In genomic region chr5:1294839-1295649, GRCh38 we compare ENCODE assay signal across 8 cellular contexts. TPM values are rescaled to one million over a fixed set of nuclear protein-coding genes. Genes with fewer than 3 reads are reported as not detected.
DNase-seq lines count a peak whose midpoint lies in the region; ATAC-seq and TF ChIP-seq lines count a peak whose summit lies in the region.

TSS of gene TERT (minus strand) at chr5:1295068. CDS start at chr5:1294989, 79 bp downstream.

- H3K9me3 ChIP-seq in BE2C, result no peaks in the 10 kb centered on the region

- no peak for TF ChIP-seq CTCF in BE2C (IDR thresholded peaks at IDR 0.05; ENCODE audit: low read depth, low read length)

- no peaks in the 10 kb centered on the region for H3K36me3 ChIP-seq in BE2C

- ATAC-seq in HG03139 (IDR thresholded peaks at IDR 0.05; ENCODE audit: unreplicated experiment), result no peak

- H3K4me1 ChIP-seq in BE2C, result no peaks in the 10 kb centered on the region

- DNase-seq in BE2C, result peak; percentile 69
- peak; percentile 65 for DNase-seq in HuH-7 (ENCODE audit: low spot score)
- peak; percentile 88 for DNase-seq in activated CD4-positive, alpha-beta T cell treated with anti-CD3 and anti-CD28 coated beads for 48 hours
- peak; percentile 86 for DNase-seq in germinal center (ENCODE audit: low spot score)
- peak; percentile 87 to 93 for DNase-seq in stimulated activated CD4-positive, alpha-beta T cell treated with anti-CD3 and anti-CD28 coated beads, Interleukin-4, amount 100 ng/mL, for 4 hours
- DNase-seq in NCI-H1436 treated with DMSO at 0.1 percent for 48 hours (lab: John Stamatoyannopoulos, UW), result no peak
- DNase-seq in MV-4-11 (lab: John Stamatoyannopoulos, UW), result no peak

- no peak within 1 kb of the TSS for H3K4me3 ChIP-seq in BE2C (ENCODE audit: low read depth, low read length)

- no peaks in the 10 kb centered on the region for H3K27me3 ChIP-seq in BE2C

RNA-seq across cellular contexts. Expression of gene TERT, which starts in this region (rescaled TPM):
- not detected for polyA plus RNA-seq in BE2C (2012; ENCODE audit: insufficient read depth, insufficient read length, low read depth)

Comparison
In these comparisons a context has a peak if more than half of its experiments do, and no peak if none do; other contexts are left out.
1. DNase-seq: peak in BE2C (single experiment), HuH-7 (single experiment), activated CD4-positive, alpha-beta T cell treated with anti-CD3 and anti-CD28 coated beads for 48 hours (single experiment), germinal center (single experiment) and stimulated activated CD4-positive, alpha-beta T cell treated with anti-CD3 and anti-CD28 coated beads, Interleukin-4, amount 100 ng/mL, for 4 hours (2 of 2); none in NCI-H1436 treated with DMSO at 0.1 percent for 48 hours (single experiment) and MV-4-11 (single experiment).